In genomic region chr22:26975381-26975780, GRCh38 we compare ENCODE assay signal across 17 cellular contexts.
DNase-seq lines count a peak whose midpoint lies in the region; FAIRE-seq and TF ChIP-seq lines count a peak whose summit lies in the region.
"Had no signal": no experiment of that assay in that cellular context is flagged by ENCODE, and none has a peak within 500 bp of the region (broad histone marks: within the 10 kb centered on the region; RNA-seq: fewer than 3 reads in every experiment).

No MANE protein-coding gene starts in this region.

- H3K4me3 ChIP-seq in AG10803 (ENCODE audit: low read length) (no peak overlapping the region), epithelial cell of esophagus (ENCODE audit: low read length) (no peak overlapping the region), neural progenitor cell (no peak overlapping the region)
- H3K4me3 ChIP-seq: GM12878, SJSA1 had no signal

- no peaks in the 10 kb centered on the region for H3K9me3 Mint-ChIP-seq in neural progenitor cell

- no peaks in the 10 kb centered on the region for H3K9me3 ChIP-seq in neural progenitor cell (ENCODE audit: low read depth)
- H3K9me3 ChIP-seq: Caco-2 had no signal

- H3K79me2 ChIP-seq in neural progenitor cell (ENCODE audit: low read depth) = no peaks in the 10 kb centered on the region

- peak overlapping the region; percentile 59 for H3K4me2 ChIP-seq in neural progenitor cell

- H3K36me3 ChIP-seq in neural progenitor cell = no peaks in the 10 kb centered on the region
- H3K36me3 ChIP-seq: SJSA1 had no signal

- no peaks in the 10 kb centered on the region for H3K27me3 ChIP-seq in neural progenitor cell
- H3K27me3 ChIP-seq: SJSA1 had no signal

- no peak overlapping the region for H3K9ac ChIP-seq in neural progenitor cell

- peaks cover 3% of the 10 kb centered on the region for H4K20me1 ChIP-seq in neural progenitor cell (ENCODE audit: low read depth)

- no peaks in the 10 kb centered on the region for H3K36me3 Mint-ChIP-seq in neural progenitor cell

- H3K27me3 Mint-ChIP-seq in neural progenitor cell (ENCODE audit: insufficient read depth, low read depth) = peaks cover 7% of the 10 kb centered on the region

- no peak overlapping the region for H3K27ac ChIP-seq in neural progenitor cell
- H3K27ac ChIP-seq: SJSA1 had no signal

- H3K4me1 Mint-ChIP-seq in neural progenitor cell = no peaks in the 10 kb centered on the region

- no peak overlapping the region for H3K27ac Mint-ChIP-seq in neural progenitor cell

- H3K4me3 Mint-ChIP-seq in neural progenitor cell = no peak overlapping the region

- no peaks in the 10 kb centered on the region for H3F3A ChIP-seq in neural progenitor cell (ENCODE audit: low read depth)

- TF ChIP-seq CTCF in AG10803 (conservative IDR thresholded peaks at IDR 0.05; ENCODE audit: low read length) = no peak
- no peak for TF ChIP-seq CTCF in epithelial cell of esophagus (IDR thresholded peaks at IDR 0.05; ENCODE audit: insufficient read depth, low read depth, low read length, missing control alignments)
- no peak for TF ChIP-seq CTCF in neural progenitor cell (IDR thresholded peaks at IDR 0.05)

- peaks cover 15% of the 10 kb centered on the region for H3K4me1 ChIP-seq in neural progenitor cell
- H3K4me1 ChIP-seq: Caco-2, SJSA1 had no signal

- FAIRE-seq in RCC 7860 (lab: Jason Lieb, UNC) = peak; percentile 82
- FAIRE-seq: GM12878 had no signal

- DNase-seq in AG10803 (ENCODE audit: low read depth) = peak; percentile 15
- DNase-seq in RCC 7860 (ENCODE audit: low spot score) = peak; percentile 63
- DNase-seq in epithelial cell of esophagus (ENCODE audit: low read depth) = peak; percentile 14
- no peak for DNase-seq in neural progenitor cell (ENCODE audit: low spot score)
- DNase-seq in activated CD4-positive, alpha-beta T cell treated with anti-CD3 and anti-CD28 coated beads for 4 hours = no peak
- DNase-seq in NCI-H446 (lab: John Stamatoyannopoulos, UW) = no peak
- no peak for DNase-seq in stimulated activated CD4-positive, alpha-beta T cell treated with anti-CD3 and anti-CD28 coated beads, Interleukin-2, amount 100 ng/mL, for 24 hours
- DNase-seq in activated gamma-delta T cell treated with Interleukin-2 at 50 U/mL for 16 hours = no peak
- DNase-seq: Caco-2; GOT3; MV-4-11; NCI-H1417 treated with DMSO at 0.1 percent for 48 hours; NCI-H1930; NK-92 treated with Interleukin-12 subunit alpha and Interleukin-12 subunit beta, amount 100 ng/mL, for 24 hours; RPMI8226 had no signal

- no peak overlapping the region for H2AFZ ChIP-seq in neural progenitor cell (replicated peaks)

Comparison
In these comparisons a context has a peak if more than half of its experiments do, and no peak if none do; other contexts are left out.
1. DNase-seq: peak in AG10803 (single experiment), RCC 7860 (single experiment) and epithelial cell of esophagus (single experiment); none in neural progenitor cell (single experiment), activated CD4-positive, alpha-beta T cell treated with anti-CD3 and anti-CD28 coated beads for 4 hours (0 of 2), NCI-H446 (0 of 2), stimulated activated CD4-positive, alpha-beta T cell treated with anti-CD3 and anti-CD28 coated beads, Interleukin-2, amount 100 ng/mL, for 24 hours (0 of 2) and activated gamma-delta T cell treated with Interleukin-2 at 50 U/mL for 16 hours (single experiment).